Comparison of ENCODE assay signal across 9 cellular contexts in genomic region chr17:45170280-45170975, GRCh38. TPM values are rescaled to one million over a fixed set of nuclear protein-coding genes. Genes with fewer than 3 reads are reported as not detected.
DNase-seq lines count a peak whose midpoint lies in the region; ATAC-seq and TF ChIP-seq lines count a peak whose summit lies in the region.
"Had no signal": no experiment of that assay in that cellular context is flagged by ENCODE, and none has a peak within 500 bp of the region (broad histone marks: within the 10 kb centered on the region; RNA-seq: fewer than 3 reads in every experiment).

No MANE protein-coding gene starts in this region.

- H3K36me3 ChIP-seq in HUES6 (ENCODE audit: control insufficient read depth, insufficient read depth, low read length) (0 out of 2 replicates have a peak, but pooled peaks cover 4% of the 10 kb centered on the region), brain microvascular endothelial cell (replicated peaks) (no peaks in the 10 kb centered on the region), lung (ENCODE audit: control insufficient read depth in 2 of 2, insufficient read depth in 2 of 2, low read length in 2 of 2) (peaks cover 0 to 7% of the 10 kb centered on the region in 2 donors), stomach smooth muscle (ENCODE audit: control insufficient read depth in 2 of 2, insufficient read depth in 2 of 2, low read length in 2 of 2) (no peaks in the 10 kb centered on the region)

- no peak overlapping the region for H3K27ac ChIP-seq in HUES6 (ENCODE audit: low read depth, low read length)
- peak overlapping the region; percentile 4 for H3K27ac ChIP-seq in brain microvascular endothelial cell
- peak overlapping the region; percentile 65 to 86 for H3K27ac ChIP-seq in lung (ENCODE audit: low read depth in 1 of 2, low read length in 1 of 2)
- peak overlapping the region; percentile 94 for H3K27ac ChIP-seq in stomach smooth muscle (ENCODE audit: low read length)

- H3K9me3 ChIP-seq in HUES6 (ENCODE audit: control insufficient read depth, insufficient read depth, low read depth, low read length) (no peaks in the 10 kb centered on the region), lung (ENCODE audit: control insufficient read depth in 2 of 2, insufficient read depth in 1 of 2, low read length in 1 of 2) (no peaks in the 10 kb centered on the region), stomach smooth muscle (ENCODE audit: control insufficient read depth in 2 of 2, low read length in 2 of 2) (no peaks in the 10 kb centered on the region)

- 86 to 91% methylated on average over 13 of the region's 13 CpGs for WGBS in lung, 2 donors

- ATAC-seq in lung (ENCODE audit: insufficient read depth, low FRiP score) = no peak

- H3K27me3 ChIP-seq in HUES6 (ENCODE audit: control insufficient read depth, insufficient read depth, low read length) = no peaks in the 10 kb centered on the region
- H3K27me3 ChIP-seq in brain microvascular endothelial cell (replicated peaks) = no peaks in the 10 kb centered on the region
- H3K27me3 ChIP-seq in lung (ENCODE audit: control insufficient read depth, insufficient read depth) = no peaks in the 10 kb centered on the region
- H3K27me3 ChIP-seq in stomach smooth muscle (ENCODE audit: control insufficient read depth in 1 of 2, insufficient read depth in 2 of 2, low read length in 2 of 2) = no peaks in the 10 kb centered on the region

- H3K4me1 ChIP-seq in HUES6 (ENCODE audit: control insufficient read depth, insufficient read depth, low read length) (peaks cover 36% of the 10 kb centered on the region), lung (ENCODE audit: control insufficient read depth in 2 of 2, insufficient read depth in 2 of 2, low read length in 2 of 2) (peaks cover 8 to 15% of the 10 kb centered on the region in 2 donors), stomach smooth muscle (ENCODE audit: control insufficient read depth, insufficient read depth, low read length) (peaks cover 33% of the 10 kb centered on the region)

- in situ Hi-C loops in brain microvascular endothelial cell (cut with HindIII; ENCODE audit: low pct_ligation_motif_present, low sequenced_read_pairs) = no loop called here

- H3K9ac ChIP-seq in HUES6 (ENCODE audit: low read length) = peak overlapping the region; percentile 50
- peak overlapping the region; percentile 51 to 60 for H3K9ac ChIP-seq in stomach smooth muscle (ENCODE audit: low read length in 2 of 2)

- TF ChIP-seq CTCF in brain microvascular endothelial cell (IDR thresholded peaks at IDR 0.05; ENCODE audit: low read depth, low read length, missing control alignments) = no peak
- TF ChIP-seq CTCF in lung (IDR thresholded peaks at IDR 0.05; ENCODE audit: control extremely low read depth, extremely low read depth) = no peak

- H3K4me3 ChIP-seq in HUES6 (ENCODE audit: low read depth, low read length) (no peak overlapping the region), brain microvascular endothelial cell (ENCODE audit: low read depth, low read length) (no peak overlapping the region), lung (no peak overlapping the region), stomach smooth muscle (ENCODE audit: low read length in 2 of 2) (peak overlapping the region in 1 of 2 donors; percentile 67)

- DNase-seq in brain microvascular endothelial cell (no peak), lung (ENCODE audit: low spot score) (no peak), Kasumi-1 (lab: John Stamatoyannopoulos, UW) (no peak), glomerular visceral epithelial cell (ENCODE audit: extremely low spot score) (no peak), NCI-H128 (lab: John Stamatoyannopoulos, UW; ENCODE audit: unreplicated experiment) (no peak), NCI-H1417 treated with DMSO at 0.1 percent for 48 hours (lab: John Stamatoyannopoulos, UW) (no peak)
- DNase-seq: NCI-H1092 treated with DMSO at 0.1 percent for 48 hours had no signal

RNA-seq across cellular contexts. Expression of gene HEXIM2, which starts 8.8 kb away (rescaled TPM):
- total RNA-seq in lung = 10 to 100 TPM in 1 of 2 donors, 1 to 10 TPM in 1; 7.6 to 10.6 TPM
- polyA plus RNA-seq in lung = 1 to 10 TPM; 4.3 to 6.5 TPM

RNA-seq across cellular contexts. Expression of gene HEXIM1, which starts 22.2 kb away (rescaled TPM):
- 10 to 100 TPM; 25.3 to 34.4 TPM for total RNA-seq in lung
- polyA plus RNA-seq in lung = 10 to 100 TPM; 14.5 to 18.7 TPM

RNA-seq across cellular contexts. Expression of gene ACBD4, which starts 34.9 kb away (rescaled TPM):
- total RNA-seq in lung = 10 to 100 TPM; 12.6 to 12.7 TPM
- polyA plus RNA-seq in lung = 10 to 100 TPM in 1 of 2 donors, 1 to 10 TPM in 1; 7.8 to 15.7 TPM

RNA-seq across cellular contexts. Expression of gene PLCD3, which starts 38.1 kb away (rescaled TPM):
- 10 to 100 TPM in 1 of 2 donors, 1 to 10 TPM in 1; 3.6 to 43.3 TPM for total RNA-seq in lung
- 10 to 100 TPM; 13.6 to 24.2 TPM for polyA plus RNA-seq in lung

RNA-seq across cellular contexts. Expression of gene FMNL1, which starts 51.3 kb away (rescaled TPM):
- total RNA-seq in lung = 10 to 100 TPM; 25.0 to 83.7 TPM
- polyA plus RNA-seq in lung = 100 to 1,000 TPM in 1 of 2 donors, 10 to 100 TPM in 1; 29.5 to 135 TPM
